Comparison of ENCODE assay signal across 8 cellular contexts in genomic region chr15:77421370-77421700, GRCh38. TPM values are rescaled to one million over a fixed set of nuclear protein-coding genes. Genes with fewer than 3 reads are reported as not detected.
DNase-seq lines count a peak whose midpoint lies in the region; ATAC-seq and TF ChIP-seq lines count a peak whose summit lies in the region.

No MANE protein-coding gene starts in this region.

- H3K4me3 ChIP-seq in HAP-1 (peak overlapping the region; percentile 70), adrenal gland (peak overlapping the region; percentile 7 to 92 (median 74)), tibial artery (peak overlapping the region; percentile 91 to 96)

- H3K27ac ChIP-seq in adrenal gland (peak overlapping the region in 3 of 5 donors; percentile 88 to 97 (median 95)), layer of hippocampus (ENCODE audit: low read depth, low read length) (peak overlapping the region; percentile 91), tibial artery (peak overlapping the region; percentile 90 to 95)

- no peaks in the 10 kb centered on the region for H3K9me3 ChIP-seq in HAP-1
- H3K9me3 ChIP-seq in adrenal gland (replicated peaks in 1 of 3) = no peaks in the 10 kb centered on the region
- no peaks in the 10 kb centered on the region for H3K9me3 ChIP-seq in tibial artery

- TF ChIP-seq POLR2A in adrenal gland (IDR thresholded peaks at IDR 0.05) = no peak

- ATAC-seq in GM18907 (IDR thresholded peaks at IDR 0.05; ENCODE audit: unreplicated experiment) = no peak

- 0 to 2% (median 0%) methylated on average over 3 of the region's 3 CpGs for WGBS in adrenal gland, 4 donors

- in situ Hi-C loops in ACHN (cut with HindIII; ENCODE audit: low pct_ligation_motif_present, low pct_unique_long_range_greater_than_20kb, low sequenced_read_pairs) = no loop called here
- in situ Hi-C loops in HAP-1 (cut with MboI; ENCODE audit: low sequenced_read_pairs) = no loop called here

- peak; percentile 31 for DNase-seq in ACHN
- peak in 1 of 2 experiments; percentile 47 for DNase-seq in HAP-1 (ENCODE audit: low spot score in 2 of 2)
- peak in 1 of 7 donors; percentile 11 for DNase-seq in adrenal gland
- DNase-seq in tibial artery = no peak
- DNase-seq in HCEC 1CT = no peak
- no peak for DNase-seq in AG20443 (ENCODE audit: low spot score)

- intact Hi-C loops in adrenal gland (cut with DNase I) (loop anchor here in 1 of 2 donors (5.0 kb wide), 1 partner anchor 76 kb away; no protein-coding TSS in a partner anchor), tibial artery (cut with DNase I; ENCODE audit: low total_unique reads) (loop anchor here (10.0 kb wide), 1 partner anchor 73 kb away; no protein-coding TSS in a partner anchor)

- no peaks in the 10 kb centered on the region for H3K27me3 ChIP-seq in HAP-1 (ENCODE audit: low read depth)
- no peaks in the 10 kb centered on the region for H3K27me3 ChIP-seq in adrenal gland
- no peaks in the 10 kb centered on the region for H3K27me3 ChIP-seq in layer of hippocampus (ENCODE audit: control insufficient read depth, insufficient read depth, low read length)
- H3K27me3 ChIP-seq in tibial artery = no peaks in the 10 kb centered on the region

- no peaks in the 10 kb centered on the region for H3K36me3 ChIP-seq in HAP-1 (replicated peaks)
- no peaks in the 10 kb centered on the region for H3K36me3 ChIP-seq in adrenal gland (replicated peaks in 1 of 2)
- no peaks in the 10 kb centered on the region for H3K36me3 ChIP-seq in tibial artery

- TF ChIP-seq CTCF in adrenal gland (IDR thresholded peaks at IDR 0.05) = no peak
- TF ChIP-seq CTCF in tibial artery (IDR thresholded peaks at IDR 0.05) = no peak

- H3K4me1 ChIP-seq in HAP-1 (peaks cover 49% of the 10 kb centered on the region), adrenal gland (replicated peaks in 1 of 2) (peaks cover 22 to 59% of the 10 kb centered on the region in 2 donors), tibial artery (peaks cover 0 to 48% (median 25%) of the 10 kb centered on the region in 4 donors)

RNA-seq across cellular contexts. Expression of gene HMG20A, which starts 0.6 kb away (rescaled TPM):
- 10 to 100 TPM; 25.8 to 57.2 (median 38.9) TPM for total RNA-seq in adrenal gland
- 10 to 100 TPM; 14.0 to 49.4 (median 15.3) TPM for polyA plus RNA-seq in adrenal gland

RNA-seq across cellular contexts. Expression of gene PEAK1, which starts 1.4 kb away (rescaled TPM):
- 10 to 100 TPM; 21.6 to 68.4 (median 33.0) TPM for total RNA-seq in adrenal gland
- polyA plus RNA-seq in adrenal gland = 10 to 100 TPM in 2 of 3 donors, 1 to 10 TPM in 1; 3.1 to 13.0 (median 10.6) TPM
